Comparison of ENCODE assay signal across 7 cellular contexts in the genomic region with DNA sequence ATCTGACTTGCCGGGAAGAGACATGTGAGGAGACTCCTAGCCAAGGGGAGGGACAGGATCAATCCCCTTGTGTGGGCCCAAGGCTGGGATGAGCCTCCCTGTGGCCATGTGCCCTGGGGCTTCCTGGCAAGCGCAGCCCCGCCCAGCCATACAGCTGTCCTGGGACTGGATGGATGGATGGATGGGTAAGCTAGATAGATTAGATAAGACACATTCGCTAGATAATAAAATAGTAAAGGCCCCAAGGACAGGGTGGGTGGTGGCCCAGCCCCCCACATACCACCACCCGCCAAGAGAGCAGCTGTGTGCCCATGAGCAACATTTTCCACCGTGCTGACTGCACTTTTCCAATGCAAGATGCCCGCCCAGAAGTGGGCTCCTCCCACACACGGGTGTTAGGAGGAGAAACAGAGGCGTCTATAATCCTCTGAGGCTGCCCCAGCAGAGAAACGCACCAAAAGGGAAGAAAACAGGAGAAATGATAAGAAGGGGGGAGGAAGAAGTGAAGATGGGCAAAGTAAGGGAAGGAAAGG. TPM values are rescaled to one million over a fixed set of nuclear protein-coding genes. Genes with fewer than 3 reads are reported as not detected.
DNase-seq lines count a peak whose midpoint lies in the region; ATAC-seq and TF ChIP-seq lines count a peak whose summit lies in the region.

No MANE protein-coding gene starts in this region.

- H3K27ac Mint-ChIP-seq in endothelial cell (ENCODE audit: unreplicated experiment) = no peak overlapping the region

- no peaks in the 10 kb centered on the region for H3K9me3 ChIP-seq in SJSA1 (replicated peaks)

- H3K27me3 ChIP-seq in SJSA1 (replicated peaks) (no peaks in the 10 kb centered on the region), layer of hippocampus (ENCODE audit: control insufficient read depth, insufficient read depth, low read length) (no peaks in the 10 kb centered on the region)

- no peak overlapping the region for H3K4me3 Mint-ChIP-seq in endothelial cell (ENCODE audit: unreplicated experiment)

- H3K4me1 ChIP-seq in SJSA1 (replicated peaks) = peaks cover 70% of the 10 kb centered on the region

- peaks cover 39% of the 10 kb centered on the region for H3K4me1 Mint-ChIP-seq in endothelial cell (ENCODE audit: unreplicated experiment)

- H3K27ac ChIP-seq in SJSA1 (peak overlapping the region; percentile 99), layer of hippocampus (ENCODE audit: low read depth, low read length) (peak overlapping the region; percentile 80)

- peaks cover 35% of the 10 kb centered on the region for H3K36me3 ChIP-seq in SJSA1

- H3K36me3 Mint-ChIP-seq in endothelial cell (ENCODE audit: low read depth, unreplicated experiment) = peaks cover 25% of the 10 kb centered on the region

- ATAC-seq in HG02884 (IDR thresholded peaks at IDR 0.05; ENCODE audit: unreplicated experiment) (no peak), GM18505 (IDR thresholded peaks at IDR 0.05; ENCODE audit: unreplicated experiment) (no peak)

- DNase-seq in SJSA1 (ENCODE audit: low read depth in 1 of 2, low spot score in 2 of 2) = peak; percentile 89 to 93
- DNase-seq in activated effector memory CD4-positive, alpha-beta T cell treated with anti-CD3 and anti-CD28 coated beads, Interleukin-2, amount 50 U/mL, for 16 hours = peak; percentile 93
- peak; percentile 61 for DNase-seq in stimulated activated CD8-positive, alpha-beta memory T cell treated with anti-CD3 and anti-CD28 coated beads, Interleukin-15, amount 100 ng/mL, for 1 hour (ENCODE audit: low read depth)
- no peak for DNase-seq in endothelial cell (ENCODE audit: low spot score)

- H3K27me3 Mint-ChIP-seq in endothelial cell (ENCODE audit: unreplicated experiment) = peaks cover 17% of the 10 kb centered on the region

- TF ChIP-seq POLR2A in GM18505 (IDR thresholded peaks at IDR 0.05; ENCODE audit: borderline replicate concordance, extremely low read depth, insufficient read depth, insufficient read length) = no peak

- H3K4me3 ChIP-seq in SJSA1 = no peak overlapping the region

- no peaks in the 10 kb centered on the region for H3K9me3 Mint-ChIP-seq in endothelial cell (ENCODE audit: unreplicated experiment)

- no peak for TF ChIP-seq CTCF in endothelial cell (IDR thresholded peaks at IDR 0.05; ENCODE audit: unreplicated experiment)

RNA-seq across cellular contexts. Expression of a gene that starts 25.1 kb away (rescaled TPM):
- total RNA-seq in SJSA1 (2014; rRNA removed; shearing (Covaris generic)) = 26.6 and 33.6 TPM in 2 replicates
- total RNA-seq in endothelial cell (ENCODE audit: unreplicated experiment) = 33.6 TPM

RNA-seq across cellular contexts. Expression of a gene that starts 53.2 kb away (rescaled TPM):
- total RNA-seq in SJSA1 (2014; rRNA removed; shearing (Covaris generic)) = not detected in 2 replicates
- total RNA-seq in endothelial cell (ENCODE audit: unreplicated experiment) = 0.10 TPM
